ENCODE assay signal across 28 cellular contexts in the genomic region with DNA sequence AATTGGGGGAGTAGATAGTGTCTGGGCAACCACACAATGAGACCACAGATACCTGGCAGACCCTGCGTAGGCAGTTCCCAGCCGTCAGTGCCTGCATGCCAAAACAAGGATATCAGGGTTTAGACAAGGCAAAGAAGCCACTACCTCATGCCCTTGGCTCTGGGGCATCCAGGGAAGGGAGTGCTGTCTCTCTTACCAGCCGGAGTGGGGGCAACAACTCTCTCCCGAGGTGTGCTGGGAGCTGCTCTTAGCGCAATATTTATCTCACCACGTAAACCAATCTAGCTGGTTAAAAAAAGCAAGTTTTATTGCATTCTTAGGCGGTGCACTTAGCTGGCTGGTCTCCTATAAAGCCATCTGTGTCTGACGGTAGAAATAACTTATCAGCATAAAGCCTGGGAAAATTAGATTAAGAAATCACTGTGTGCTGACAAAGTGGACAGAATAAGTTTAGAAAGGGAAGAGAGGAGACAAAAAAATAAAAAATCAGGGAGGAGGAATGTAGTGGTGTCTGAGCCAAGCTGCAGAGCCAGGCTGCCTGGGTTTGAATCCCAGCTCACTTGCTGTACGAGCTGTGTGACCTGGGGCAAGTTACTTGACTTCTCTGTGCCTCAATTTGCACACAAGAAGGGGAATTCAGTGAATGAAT.
DNase-seq lines count a peak whose midpoint lies in the region; ATAC-seq, FAIRE-seq and TF ChIP-seq lines count a peak whose summit lies in the region.
"Had no signal": no experiment of that assay in that cellular context is flagged by ENCODE, and none has a peak within 500 bp of the region (broad histone marks: within the 10 kb centered on the region; RNA-seq: fewer than 3 reads in every experiment).

No MANE protein-coding gene starts in this region.

- H3K9me3 ChIP-seq in breast epithelium: no peaks in the 10 kb centered on the region
- no peaks in the 10 kb centered on the region for H3K9me3 ChIP-seq in K562 (replicated peaks; ENCODE audit: control insufficient read depth, insufficient read depth, low read depth, low read length)
- H3K9me3 ChIP-seq in right cardiac atrium (ENCODE audit: control insufficient read depth, low read length): no peaks in the 10 kb centered on the region
- no peaks in the 10 kb centered on the region for H3K9me3 ChIP-seq in testis
- H3K9me3 ChIP-seq: tibial artery had no signal

- no peak overlapping the region for H3K4me3 Mint-ChIP-seq in MCF 10A (ENCODE audit: unreplicated experiment)
- H3K4me3 Mint-ChIP-seq: activated B cell treated with CpG ODN at 0.5 μM for 24 hours; activated naive CD8-positive, alpha-beta T cell treated with anti-CD3 and anti-CD28 coated beads for 36 hours; natural killer cell treated with Interleukin-12 subunit alpha and Interleukin-12 subunit beta and Interleukin-15 and Interleukin-18, amount 100 ng/mL, for 72 hours had no signal

- H3K4me1 Mint-ChIP-seq in MCF 10A (ENCODE audit: insufficient read depth, unreplicated experiment): no peaks in the 10 kb centered on the region
- H3K4me1 Mint-ChIP-seq: activated B cell treated with CpG ODN at 0.5 μM for 24 hours; activated naive CD8-positive, alpha-beta T cell treated with anti-CD3 and anti-CD28 coated beads for 36 hours had no signal

- H3K9ac ChIP-seq in K562 (ENCODE audit: insufficient read depth in 1 of 2, low read depth in 2 of 2, low read length in 2 of 2): no peak overlapping the region

- TF ChIP-seq CTCF in breast epithelium (IDR thresholded peaks at IDR 0.05): no peak
- TF ChIP-seq CTCF in MCF 10A (IDR thresholded peaks at IDR 0.05; ENCODE audit: unreplicated experiment): no peak
- TF ChIP-seq CTCF in K562 (IDR thresholded peaks at IDR 0.05 in 2 of 3, conservative IDR thresholded peaks at IDR 0.05 in 1 of 3; ENCODE audit: insufficient read depth in 2 of 3, low read depth in 1 of 3, low read length in 3 of 3): no peak
- TF ChIP-seq CTCF in testis (IDR thresholded peaks at IDR 0.05): no peak

- no peak for ATAC-seq in K562
- peak; percentile 81 to 89 for ATAC-seq in right cardiac atrium
- ATAC-seq: left lobe of liver; stimulated activated naive CD8-positive, alpha-beta T cell treated with anti-CD3 and anti-CD28 coated beads, Interleukin-15, Interleukin-2, amounts not matched to agents 100 U/mL and 50 U/mL, for 24 hours had no signal

- H3K79me2 ChIP-seq in K562 (ENCODE audit: control insufficient read depth, insufficient read depth, low read length): no peaks in the 10 kb centered on the region

- H3K4me3 ChIP-seq in breast epithelium (peak overlapping the region in 2 of 3 donors; percentile 3 to 22), K562 (no peak overlapping the region), right cardiac atrium (ENCODE audit: low read length) (no peak overlapping the region), testis (no peak overlapping the region)
- H3K4me3 ChIP-seq: tibial artery had no signal

- TF ChIP-seq RAD21 in K562 (CRISPR knock-in tag; conservative IDR thresholded peaks at IDR 0.05 in 1 of 2, IDR thresholded peaks at IDR 0.05 in 1 of 2): no peak

- no peak for TF ChIP-seq EP300 in K562 (IDR thresholded peaks at IDR 0.05; ENCODE audit: low read length)

- BruUV-seq in MCF 10A (replicated peaks; lab: Mats Ljungman, UMichigan) (no TSS peak), K562 (replicated peaks; lab: Mats Ljungman, UMichigan) (no TSS peak)

- no peak overlapping the region for H3K27ac Mint-ChIP-seq in MCF 10A (ENCODE audit: low read depth, unreplicated experiment)
- H3K27ac Mint-ChIP-seq: activated B cell treated with CpG ODN at 0.5 μM for 24 hours; activated naive CD8-positive, alpha-beta T cell treated with anti-CD3 and anti-CD28 coated beads for 36 hours; activated T-helper 2 cell treated with anti-CD3 and anti-CD28 coated beads, Interferon-gamma antibody, Interleukin-2, Interleukin-4, amounts not matched to agents 10 μg/mL and 5 μg/mL and 100 μg/mL, durations not matched to agents 14 hours and 24 hours and 36 hours; natural killer cell treated with Interleukin-12 subunit alpha and Interleukin-12 subunit beta and Interleukin-15 and Interleukin-18, amount 100 ng/mL, for 72 hours had no signal

- in situ Hi-C loops in K562 (cut with MboI): no loop called here

- no peak for FAIRE-seq in K562 (lab: Jason Lieb, UNC)
- FAIRE-seq in H54 (lab: Jason Lieb, UNC): no peak
- FAIRE-seq: endometrium, HTR-8/SVneo, RCC 7860, small intestine had no signal

- H3K36me3 ChIP-seq in breast epithelium: no peaks in the 10 kb centered on the region
- H3K36me3 ChIP-seq in K562 (ENCODE audit: control insufficient read depth, insufficient read depth, low read length): no peaks in the 10 kb centered on the region
- H3K36me3 ChIP-seq in testis (ENCODE audit: low read depth, missing control alignments): no peaks in the 10 kb centered on the region
- H3K36me3 ChIP-seq: brain microvascular endothelial cell, tibial artery had no signal

- intact Hi-C loops in breast epithelium (cut with DNase I; ENCODE audit: low total_unique reads): no loop called here
- intact Hi-C loops in MCF 10A (cut with micrococcal nuclease): no loop called here
- intact Hi-C loops in K562 (cut with micrococcal nuclease): no loop called here
- intact Hi-C loops in right cardiac atrium (cut with DNase I): no loop called here
- intact Hi-C loops in testis (cut with DNase I; ENCODE audit: low total_unique reads): no loop called here

- no peak overlapping the region for H2AFZ ChIP-seq in K562 (ENCODE audit: low read depth, low read length)

- DNase-seq in breast epithelium (ENCODE audit: low spot score in 2 of 2): no peak
- no peak for DNase-seq in MCF 10A (ENCODE audit: unreplicated experiment)
- no peak for DNase-seq in K562 (ENCODE audit: extremely low read depth in 1 of 4, low spot score in 3 of 4)
- DNase-seq in right cardiac atrium: peak; percentile 25 to 68 (median 66)
- DNase-seq in testis: peak; percentile 79
- DNase-seq in H54 (ENCODE audit: insufficient read length, low spot score): no peak
- no peak for DNase-seq in foreskin melanocyte
- no peak for DNase-seq in KG1 (lab: John Stamatoyannopoulos, UW)
- DNase-seq: activated B cell treated with CpG ODN at 0.5 μM for 24 hours; activated CD4-positive, alpha-beta T cell treated with anti-CD3 and anti-CD28 coated beads, Interleukin-2, amount 50 U/mL, for 4 hours; activated CD8-positive, alpha-beta memory T cell treated with anti-CD3 and anti-CD28 coated beads, Interleukin-2, amount 50 U/mL, for 48 hours; activated naive CD8-positive, alpha-beta T cell treated with anti-CD3 and anti-CD28 coated beads for 36 hours; brain microvascular endothelial cell; glutamatergic neuron; Karpas-422; NCI-H1092; posterior cingulate gyrus; small intestine; stimulated activated CD4-positive, alpha-beta T cell treated with anti-CD3 and anti-CD28 coated beads, Interleukin-4, amount 100 ng/mL, for 1 hour; stimulated activated naive CD8-positive, alpha-beta T cell treated with anti-CD3 and anti-CD28 coated beads, Interleukin-15, Interleukin-2, amounts not matched to agents 100 U/mL and 50 U/mL, for 24 hours; tibial artery had no signal

- no peaks in the 10 kb centered on the region for H3K36me3 Mint-ChIP-seq in MCF 10A (ENCODE audit: insufficient read depth, unreplicated experiment)
- H3K36me3 Mint-ChIP-seq: activated naive CD8-positive, alpha-beta T cell treated with anti-CD3 and anti-CD28 coated beads for 36 hours; natural killer cell treated with Interleukin-12 subunit alpha and Interleukin-12 subunit beta and Interleukin-15 and Interleukin-18, amount 100 ng/mL, for 72 hours had no signal

- no peak for TF ChIP-seq POLR2A in breast epithelium (IDR thresholded peaks at IDR 0.05)
- TF ChIP-seq POLR2A in K562 (conservative IDR thresholded peaks at IDR 0.05): no peak
- TF ChIP-seq POLR2A in testis (IDR thresholded peaks at IDR 0.05): no peak
- no peak for TF ChIP-seq POLR2A in H54 (IDR thresholded peaks at IDR 0.05; ENCODE audit: low read depth, low read length)

- no peaks in the 10 kb centered on the region for H3K4me1 ChIP-seq in breast epithelium
- H3K4me1 ChIP-seq in K562 (replicated peaks in 1 of 2; ENCODE audit: control insufficient read depth in 2 of 2, insufficient read depth in 2 of 2, low read length in 2 of 2): no peaks in the 10 kb centered on the region
- no peaks in the 10 kb centered on the region for H3K4me1 ChIP-seq in right cardiac atrium (ENCODE audit: control insufficient read depth, insufficient read depth, low read length)
- no peaks in the 10 kb centered on the region for H3K4me1 ChIP-seq in testis
- H3K4me1 ChIP-seq: tibial artery had no signal

- CTCF ChIA-PET in MCF 10A (lab: Yijun Ruan, JAX) (interaction anchor here (1.1 kb wide), 1 partner anchor 9 kb away, joined by 4 read pairs; no protein-coding TSS in a partner anchor), K562 (lab: Yijun Ruan, JAX; ENCODE audit: low intra/inter-chr PET ratio) (no interaction called here)

- POLR2A ChIA-PET in MCF 10A (lab: Yijun Ruan, JAX) (no interaction called here), K562 (lab: Yijun Ruan, JAX) (no interaction called here)

- H3K27me3 ChIP-seq in breast epithelium (no peaks in the 10 kb centered on the region), K562 (ENCODE audit: control insufficient read depth in 2 of 2, insufficient read depth in 2 of 2, low read length in 2 of 2) (peaks cover 0 to 4% of the 10 kb centered on the region in 2 experiments; a peak in 1 of 5 replicates), right cardiac atrium (ENCODE audit: control insufficient read depth, insufficient read depth) (no peaks in the 10 kb centered on the region), testis (no peaks in the 10 kb centered on the region)
- H3K27me3 ChIP-seq: brain microvascular endothelial cell had no signal

- H4K20me1 ChIP-seq in K562 (replicated peaks; ENCODE audit: control insufficient read depth, insufficient read depth, low read length): no peaks in the 10 kb centered on the region

- H3K27me3 Mint-ChIP-seq in MCF 10A (ENCODE audit: insufficient read depth, unreplicated experiment): peaks cover 42% of the 10 kb centered on the region

- H3K9me3 Mint-ChIP-seq in MCF 10A (ENCODE audit: unreplicated experiment): peaks cover 6% of the 10 kb centered on the region
- H3K9me3 Mint-ChIP-seq: activated B cell treated with CpG ODN at 0.5 μM for 24 hours; activated naive CD8-positive, alpha-beta T cell treated with anti-CD3 and anti-CD28 coated beads for 36 hours; activated T-helper 2 cell treated with anti-CD3 and anti-CD28 coated beads, Interferon-gamma antibody, Interleukin-2, Interleukin-4, amounts not matched to agents 10 μg/mL and 5 μg/mL and 100 μg/mL, durations not matched to agents 14 hours and 24 hours and 36 hours had no signal

- no peak overlapping the region for H3K4me2 ChIP-seq in K562 (ENCODE audit: insufficient read depth, low read length)

- no peak overlapping the region for H3K27ac ChIP-seq in breast epithelium
- H3K27ac ChIP-seq in K562 (ENCODE audit: extremely low read depth, low read depth, low read length): no peak overlapping the region
- H3K27ac ChIP-seq in right cardiac atrium (ENCODE audit: low read length): no peak overlapping the region
- H3K27ac ChIP-seq in testis: no peak overlapping the region
- H3K27ac ChIP-seq: 22Rv1, brain microvascular endothelial cell, tibial artery had no signal

- WGBS in K562 (ENCODE audit: insufficient coverage, low coverage, missing lambda C conversion rate): 1% methylated on average over 9 of the region's 9 CpGs
- WGBS in right cardiac atrium: 32% methylated on average over 9 of the region's 9 CpGs
- 41 to 53% methylated on average over 9 of the region's 9 CpGs for WGBS in testis, 2 donors

- H3K9me1 ChIP-seq in K562 (ENCODE audit: control insufficient read depth, insufficient read depth, low read length): no peaks in the 10 kb centered on the region

Comparison
In these comparisons a context has a peak if more than half of its experiments do, and no peak if none do; other contexts are left out.
1. DNase-seq: peak in right cardiac atrium (3 of 3) and testis (single experiment); none in breast epithelium (0 of 2), MCF 10A (single experiment), K562 (0 of 4), H54 (single experiment), foreskin melanocyte (single experiment) and KG1 (single experiment).
2. H3K4me3 ChIP-seq: peak in breast epithelium (2 of 3); none in K562 (single experiment), right cardiac atrium (single experiment) and testis (0 of 2).